ENCODE assay signal across 1 cellular context in the genomic region with DNA sequence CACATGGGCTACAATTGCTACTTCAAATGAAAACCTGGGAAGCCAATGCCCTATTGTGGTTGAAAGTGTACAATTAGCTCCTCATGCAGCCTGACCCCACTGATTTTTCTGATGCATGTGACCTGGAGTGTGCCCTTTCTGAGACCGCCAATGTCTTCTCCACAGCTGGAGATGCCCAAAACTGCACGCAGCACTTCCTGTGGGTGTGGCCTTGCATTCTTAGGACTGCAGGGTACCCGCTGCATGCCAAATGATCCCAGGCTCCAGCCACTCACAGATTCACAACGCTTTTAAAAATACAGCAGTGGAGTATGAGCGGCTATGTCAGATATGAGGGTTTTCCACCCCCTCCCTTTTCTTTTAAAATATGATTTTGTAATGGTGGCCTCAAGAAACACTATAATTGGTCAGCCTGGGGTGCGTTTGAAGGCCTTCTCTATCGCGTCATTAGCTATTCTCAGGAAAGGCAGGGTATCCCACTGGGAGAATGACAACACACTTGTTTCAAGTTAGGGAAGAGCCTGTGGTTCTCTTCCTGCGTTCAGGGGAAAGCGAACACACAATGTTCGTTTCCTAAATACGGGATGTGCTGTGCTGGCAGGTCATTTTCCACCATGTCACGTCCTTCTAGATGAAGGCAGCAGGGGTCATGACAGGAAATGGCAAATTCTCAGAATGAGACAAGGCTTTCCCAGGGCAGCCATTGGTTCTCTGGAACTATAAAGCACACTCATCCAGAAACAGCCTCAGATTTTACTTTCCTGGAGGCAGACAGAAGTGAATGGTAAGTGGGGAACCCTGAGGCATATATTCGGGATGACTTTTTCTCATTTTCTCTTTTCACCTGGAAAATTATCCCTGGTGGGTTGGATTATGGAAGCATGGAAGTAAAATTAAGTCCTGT.
TF ChIP-seq lines count a peak whose summit lies in the region.

Gene APOLD1, plus strand, starts transcription at position 749 of the 904 bp plus-strand sequence. Its CDS starts 33 bp downstream, at position 782.

TF ChIP-seq in HEK293, 187 proteins besides CTCF, POLR2A, EP300 and RAD21 (continued from another document and continues in another):
- TF ChIP-seq, protein P1, sequence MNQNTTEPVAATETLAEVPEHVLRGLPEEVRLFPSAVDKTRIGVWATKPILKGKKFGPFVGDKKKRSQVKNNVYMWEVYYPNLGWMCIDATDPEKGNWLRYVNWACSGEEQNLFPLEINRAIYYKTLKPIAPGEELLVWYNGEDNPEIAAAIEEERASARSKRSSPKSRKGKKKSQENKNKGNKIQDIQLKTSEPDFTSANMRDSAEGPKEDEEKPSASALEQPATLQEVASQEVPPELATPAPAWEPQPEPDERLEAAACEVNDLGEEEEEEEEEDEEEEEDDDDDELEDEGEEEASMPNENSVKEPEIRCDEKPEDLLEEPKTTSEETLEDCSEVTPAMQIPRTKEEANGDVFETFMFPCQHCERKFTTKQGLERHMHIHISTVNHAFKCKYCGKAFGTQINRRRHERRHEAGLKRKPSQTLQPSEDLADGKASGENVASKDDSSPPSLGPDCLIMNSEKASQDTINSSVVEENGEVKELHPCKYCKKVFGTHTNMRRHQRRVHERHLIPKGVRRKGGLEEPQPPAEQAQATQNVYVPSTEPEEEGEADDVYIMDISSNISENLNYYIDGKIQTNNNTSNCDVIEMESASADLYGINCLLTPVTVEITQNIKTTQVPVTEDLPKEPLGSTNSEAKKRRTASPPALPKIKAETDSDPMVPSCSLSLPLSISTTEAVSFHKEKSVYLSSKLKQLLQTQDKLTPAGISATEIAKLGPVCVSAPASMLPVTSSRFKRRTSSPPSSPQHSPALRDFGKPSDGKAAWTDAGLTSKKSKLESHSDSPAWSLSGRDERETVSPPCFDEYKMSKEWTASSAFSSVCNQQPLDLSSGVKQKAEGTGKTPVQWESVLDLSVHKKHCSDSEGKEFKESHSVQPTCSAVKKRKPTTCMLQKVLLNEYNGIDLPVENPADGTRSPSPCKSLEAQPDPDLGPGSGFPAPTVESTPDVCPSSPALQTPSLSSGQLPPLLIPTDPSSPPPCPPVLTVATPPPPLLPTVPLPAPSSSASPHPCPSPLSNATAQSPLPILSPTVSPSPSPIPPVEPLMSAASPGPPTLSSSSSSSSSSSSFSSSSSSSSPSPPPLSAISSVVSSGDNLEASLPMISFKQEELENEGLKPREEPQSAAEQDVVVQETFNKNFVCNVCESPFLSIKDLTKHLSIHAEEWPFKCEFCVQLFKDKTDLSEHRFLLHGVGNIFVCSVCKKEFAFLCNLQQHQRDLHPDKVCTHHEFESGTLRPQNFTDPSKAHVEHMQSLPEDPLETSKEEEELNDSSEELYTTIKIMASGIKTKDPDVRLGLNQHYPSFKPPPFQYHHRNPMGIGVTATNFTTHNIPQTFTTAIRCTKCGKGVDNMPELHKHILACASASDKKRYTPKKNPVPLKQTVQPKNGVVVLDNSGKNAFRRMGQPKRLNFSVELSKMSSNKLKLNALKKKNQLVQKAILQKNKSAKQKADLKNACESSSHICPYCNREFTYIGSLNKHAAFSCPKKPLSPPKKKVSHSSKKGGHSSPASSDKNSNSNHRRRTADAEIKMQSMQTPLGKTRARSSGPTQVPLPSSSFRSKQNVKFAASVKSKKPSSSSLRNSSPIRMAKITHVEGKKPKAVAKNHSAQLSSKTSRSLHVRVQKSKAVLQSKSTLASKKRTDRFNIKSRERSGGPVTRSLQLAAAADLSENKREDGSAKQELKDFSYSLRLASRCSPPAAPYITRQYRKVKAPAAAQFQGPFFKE (tag by site-specific recombination; IDR thresholded peaks at IDR 0.05; ENCODE audit: borderline replicate concordance): no peak
- TF ChIP-seq ZNF114 (tag by site-specific recombination; IDR thresholded peaks at IDR 0.05) (no peak), ZBTB6 (tag by site-specific recombination; IDR thresholded peaks at IDR 0.05) (no peak), ZNF214 (tag by site-specific recombination; IDR thresholded peaks at IDR 0.05; ENCODE audit: borderline replicate concordance) (no peak), ZNF292 (tag by site-specific recombination; IDR thresholded peaks at IDR 0.05; ENCODE audit: borderline replicate concordance, low read depth) (no peak), HOXA7 (CRISPR knock-in tag; IDR thresholded peaks at IDR 0.05; ENCODE audit: borderline replicate concordance) (no peak), REST (tag by site-specific recombination; IDR thresholded peaks at IDR 0.05) (no peak), ZSCAN30 (tag by site-specific recombination; IDR thresholded peaks at IDR 0.05) (no peak), ZNF654 (tag by site-specific recombination; IDR thresholded peaks at IDR 0.05; ENCODE audit: low read depth) (no peak), ZNF660 (tag by site-specific recombination; IDR thresholded peaks at IDR 0.05) (no peak; the same call in 1 of the 2 replicates), BCL11B (tag by site-specific recombination; IDR thresholded peaks at IDR 0.05; ENCODE audit: low read depth) (no peak), ZNF514 (tag by site-specific recombination; IDR thresholded peaks at IDR 0.05) (no peak), ZNF555 (tag by site-specific recombination; conservative IDR thresholded peaks at IDR 0.05) (no peak), ZBTB17 (tag by site-specific recombination; IDR thresholded peaks at IDR 0.05) (no peak; the same call in 1 of the 2 replicates), ZNF354C (tag by site-specific recombination; IDR thresholded peaks at IDR 0.05; ENCODE audit: borderline replicate concordance, low read depth) (no peak), ZNF692 (tag by site-specific recombination; IDR thresholded peaks at IDR 0.05) (no peak), ZFP69B (tag by site-specific recombination; IDR thresholded peaks at IDR 0.05) (no peak), ZBTB48 (tag by site-specific recombination; IDR thresholded peaks at IDR 0.05) (no peak), KLF10 (tag by site-specific recombination; IDR thresholded peaks at IDR 0.05) (0 out of 2 replicates have a peak, but pooled peaks have one; percentile 34), ZNF488 (tag by site-specific recombination; IDR thresholded peaks at IDR 0.05) (no peak), ZNF549 (tag by site-specific recombination; IDR thresholded peaks at IDR 0.05) (no peak), EGR2 (tag by site-specific recombination; IDR thresholded peaks at IDR 0.05; ENCODE audit: low read depth) (no peak), ZFP3 (tag by site-specific recombination; IDR thresholded peaks at IDR 0.05; ENCODE audit: low read depth) (no peak), ZNF366 (tag by site-specific recombination; conservative IDR thresholded peaks at IDR 0.05) (no peak; the same call in 1 of the 2 replicates), ZNF449 (tag by site-specific recombination; IDR thresholded peaks at IDR 0.05) (no peak), SALL2 (tag by site-specific recombination; IDR thresholded peaks at IDR 0.05; ENCODE audit: borderline replicate concordance) (no peak), GLI2 (tag by site-specific recombination; IDR thresholded peaks at IDR 0.05; ENCODE audit: borderline replicate concordance, low read depth) (no peak), ZBTB8A (tag by site-specific recombination; IDR thresholded peaks at IDR 0.05) (no peak), ZNF362 (tag by site-specific recombination; IDR thresholded peaks at IDR 0.05) (no peak)
- TF ChIP-seq, protein P2, sequence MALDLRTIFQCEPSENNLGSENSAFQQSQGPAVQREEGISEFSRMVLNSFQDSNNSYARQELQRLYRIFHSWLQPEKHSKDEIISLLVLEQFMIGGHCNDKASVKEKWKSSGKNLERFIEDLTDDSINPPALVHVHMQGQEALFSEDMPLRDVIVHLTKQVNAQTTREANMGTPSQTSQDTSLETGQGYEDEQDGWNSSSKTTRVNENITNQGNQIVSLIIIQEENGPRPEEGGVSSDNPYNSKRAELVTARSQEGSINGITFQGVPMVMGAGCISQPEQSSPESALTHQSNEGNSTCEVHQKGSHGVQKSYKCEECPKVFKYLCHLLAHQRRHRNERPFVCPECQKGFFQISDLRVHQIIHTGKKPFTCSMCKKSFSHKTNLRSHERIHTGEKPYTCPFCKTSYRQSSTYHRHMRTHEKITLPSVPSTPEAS (tag by site-specific recombination; IDR thresholded peaks at IDR 0.05): no peak
- TF ChIP-seq, protein P3, sequence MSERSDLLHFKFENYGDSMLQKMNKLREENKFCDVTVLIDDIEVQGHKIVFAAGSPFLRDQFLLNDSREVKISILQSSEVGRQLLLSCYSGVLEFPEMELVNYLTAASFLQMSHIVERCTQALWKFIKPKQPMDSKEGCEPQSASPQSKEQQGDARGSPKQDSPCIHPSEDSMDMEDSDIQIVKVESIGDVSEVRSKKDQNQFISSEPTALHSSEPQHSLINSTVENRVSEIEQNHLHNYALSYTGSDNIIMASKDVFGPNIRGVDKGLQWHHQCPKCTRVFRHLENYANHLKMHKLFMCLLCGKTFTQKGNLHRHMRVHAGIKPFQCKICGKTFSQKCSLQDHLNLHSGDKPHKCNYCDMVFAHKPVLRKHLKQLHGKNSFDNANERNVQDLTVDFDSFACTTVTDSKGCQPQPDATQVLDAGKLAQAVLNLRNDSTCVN (tag by site-specific recombination; optimal IDR thresholded peaks at IDR 0.05): no peak
- TF ChIP-seq, protein P4, sequence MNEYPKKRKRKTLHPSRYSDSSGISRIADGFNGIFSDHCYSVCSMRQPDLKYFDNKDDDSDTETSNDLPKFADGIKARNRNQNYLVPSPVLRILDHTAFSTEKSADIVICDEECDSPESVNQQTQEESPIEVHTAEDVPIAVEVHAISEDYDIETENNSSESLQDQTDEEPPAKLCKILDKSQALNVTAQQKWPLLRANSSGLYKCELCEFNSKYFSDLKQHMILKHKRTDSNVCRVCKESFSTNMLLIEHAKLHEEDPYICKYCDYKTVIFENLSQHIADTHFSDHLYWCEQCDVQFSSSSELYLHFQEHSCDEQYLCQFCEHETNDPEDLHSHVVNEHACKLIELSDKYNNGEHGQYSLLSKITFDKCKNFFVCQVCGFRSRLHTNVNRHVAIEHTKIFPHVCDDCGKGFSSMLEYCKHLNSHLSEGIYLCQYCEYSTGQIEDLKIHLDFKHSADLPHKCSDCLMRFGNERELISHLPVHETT (tag by site-specific recombination; IDR thresholded peaks at IDR 0.05): no peak
